ENCODE assay signal across 2 cellular contexts in the genomic region with DNA sequence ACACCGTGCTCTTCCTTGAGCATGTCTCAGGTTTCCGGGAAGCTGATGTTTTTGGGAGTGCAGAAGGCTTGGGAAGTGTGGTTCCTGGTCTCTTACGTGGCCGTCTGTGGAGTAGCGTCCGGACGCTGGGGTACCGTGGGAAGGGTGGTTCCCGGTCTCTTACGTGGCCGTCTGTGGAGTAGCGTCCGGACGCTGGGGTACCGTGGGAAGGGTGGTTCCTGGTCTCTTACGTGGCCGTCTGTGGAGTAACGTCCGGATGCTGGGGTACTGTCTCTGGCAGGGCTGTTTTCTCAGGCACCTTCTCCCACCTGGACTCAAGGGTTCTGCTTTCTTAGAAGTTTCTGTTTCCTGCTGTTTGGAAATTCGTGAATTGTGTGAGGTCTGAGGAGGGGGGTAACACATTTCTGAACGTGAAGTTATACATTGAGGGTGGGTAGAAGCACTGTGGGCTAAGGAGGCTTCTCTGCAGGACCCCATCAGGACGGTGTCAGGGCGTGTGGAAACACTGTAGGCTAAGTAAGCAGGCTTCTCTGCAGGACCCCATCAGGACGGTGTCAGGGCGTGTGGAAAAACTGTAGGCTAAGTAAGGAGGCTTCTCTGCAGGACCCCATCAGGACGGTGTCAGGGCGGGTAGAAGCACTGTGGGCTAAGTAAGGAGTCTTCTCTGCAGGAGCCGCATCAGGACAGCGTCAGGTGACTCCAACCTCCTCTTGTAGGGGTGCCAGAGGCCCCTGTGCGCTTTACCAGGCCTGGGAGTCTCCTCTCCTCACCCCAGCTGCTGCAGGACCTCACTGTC.
TF ChIP-seq lines count a peak whose summit lies in the region.

No MANE protein-coding gene starts in this region.

TF ChIP-seq in SK-N-SH treated with all-trans-retinoic acid at 6 μM for 48 hours, 23 proteins besides CTCF, POLR2A, EP300 and RAD21 (continued from another document):
- TF ChIP-seq CREB5 (CRISPR knock-in tag; IDR thresholded peaks at IDR 0.05; ENCODE audit: low read depth) = no peak
- TF ChIP-seq RARB (CRISPR knock-in tag; IDR thresholded peaks at IDR 0.05) = no peak
- TF ChIP-seq POU6F1 (CRISPR knock-in tag; IDR thresholded peaks at IDR 0.05; ENCODE audit: borderline replicate concordance, low read depth) = no peak
- TF ChIP-seq ZFP30 (CRISPR knock-in tag; IDR thresholded peaks at IDR 0.05) = no peak
- TF ChIP-seq, protein P1, sequence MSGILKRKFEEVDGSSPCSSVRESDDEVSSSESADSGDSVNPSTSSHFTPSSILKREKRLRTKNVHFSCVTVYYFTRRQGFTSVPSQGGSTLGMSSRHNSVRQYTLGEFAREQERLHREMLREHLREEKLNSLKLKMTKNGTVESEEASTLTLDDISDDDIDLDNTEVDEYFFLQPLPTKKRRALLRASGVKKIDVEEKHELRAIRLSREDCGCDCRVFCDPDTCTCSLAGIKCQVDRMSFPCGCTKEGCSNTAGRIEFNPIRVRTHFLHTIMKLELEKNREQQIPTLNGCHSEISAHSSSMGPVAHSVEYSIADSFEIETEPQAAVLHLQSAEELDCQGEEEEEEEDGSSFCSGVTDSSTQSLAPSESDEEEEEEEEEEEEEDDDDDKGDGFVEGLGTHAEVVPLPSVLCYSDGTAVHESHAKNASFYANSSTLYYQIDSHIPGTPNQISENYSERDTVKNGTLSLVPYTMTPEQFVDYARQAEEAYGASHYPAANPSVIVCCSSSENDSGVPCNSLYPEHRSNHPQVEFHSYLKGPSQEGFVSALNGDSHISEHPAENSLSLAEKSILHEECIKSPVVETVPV (CRISPR knock-in tag; IDR thresholded peaks at IDR 0.05) = no peak
- no peak for TF ChIP-seq PPARA (CRISPR knock-in tag; IDR thresholded peaks at IDR 0.05; ENCODE audit: borderline replicate concordance)
- no peak for TF ChIP-seq TOX (CRISPR knock-in tag; IDR thresholded peaks at IDR 0.05; ENCODE audit: borderline replicate concordance)
- TF ChIP-seq ZNF70 (CRISPR knock-in tag; IDR thresholded peaks at IDR 0.05) = no peak
- TF ChIP-seq TCF4 (CRISPR knock-in tag; IDR thresholded peaks at IDR 0.05; ENCODE audit: borderline replicate concordance) = no peak
- no peak for TF ChIP-seq CSDC2 (CRISPR knock-in tag; IDR thresholded peaks at IDR 0.05)
- no peak for TF ChIP-seq OSR1 (CRISPR knock-in tag; IDR thresholded peaks at IDR 0.05)
- TF ChIP-seq, protein P2, sequence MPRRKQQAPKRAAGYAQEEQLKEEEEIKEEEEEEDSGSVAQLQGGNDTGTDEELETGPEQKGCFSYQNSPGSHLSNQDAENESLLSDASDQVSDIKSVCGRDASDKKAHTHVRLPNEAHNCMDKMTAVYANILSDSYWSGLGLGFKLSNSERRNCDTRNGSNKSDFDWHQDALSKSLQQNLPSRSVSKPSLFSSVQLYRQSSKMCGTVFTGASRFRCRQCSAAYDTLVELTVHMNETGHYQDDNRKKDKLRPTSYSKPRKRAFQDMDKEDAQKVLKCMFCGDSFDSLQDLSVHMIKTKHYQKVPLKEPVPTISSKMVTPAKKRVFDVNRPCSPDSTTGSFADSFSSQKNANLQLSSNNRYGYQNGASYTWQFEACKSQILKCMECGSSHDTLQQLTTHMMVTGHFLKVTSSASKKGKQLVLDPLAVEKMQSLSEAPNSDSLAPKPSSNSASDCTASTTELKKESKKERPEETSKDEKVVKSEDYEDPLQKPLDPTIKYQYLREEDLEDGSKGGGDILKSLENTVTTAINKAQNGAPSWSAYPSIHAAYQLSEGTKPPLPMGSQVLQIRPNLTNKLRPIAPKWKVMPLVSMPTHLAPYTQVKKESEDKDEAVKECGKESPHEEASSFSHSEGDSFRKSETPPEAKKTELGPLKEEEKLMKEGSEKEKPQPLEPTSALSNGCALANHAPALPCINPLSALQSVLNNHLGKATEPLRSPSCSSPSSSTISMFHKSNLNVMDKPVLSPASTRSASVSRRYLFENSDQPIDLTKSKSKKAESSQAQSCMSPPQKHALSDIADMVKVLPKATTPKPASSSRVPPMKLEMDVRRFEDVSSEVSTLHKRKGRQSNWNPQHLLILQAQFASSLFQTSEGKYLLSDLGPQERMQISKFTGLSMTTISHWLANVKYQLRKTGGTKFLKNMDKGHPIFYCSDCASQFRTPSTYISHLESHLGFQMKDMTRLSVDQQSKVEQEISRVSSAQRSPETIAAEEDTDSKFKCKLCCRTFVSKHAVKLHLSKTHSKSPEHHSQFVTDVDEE (CRISPR knock-in tag; IDR thresholded peaks at IDR 0.05) = no peak

TF ChIP-seq in SK-N-SH, 30 proteins besides CTCF, POLR2A, EP300 and RAD21 (continued from another document):
- TF ChIP-seq, protein P3, sequence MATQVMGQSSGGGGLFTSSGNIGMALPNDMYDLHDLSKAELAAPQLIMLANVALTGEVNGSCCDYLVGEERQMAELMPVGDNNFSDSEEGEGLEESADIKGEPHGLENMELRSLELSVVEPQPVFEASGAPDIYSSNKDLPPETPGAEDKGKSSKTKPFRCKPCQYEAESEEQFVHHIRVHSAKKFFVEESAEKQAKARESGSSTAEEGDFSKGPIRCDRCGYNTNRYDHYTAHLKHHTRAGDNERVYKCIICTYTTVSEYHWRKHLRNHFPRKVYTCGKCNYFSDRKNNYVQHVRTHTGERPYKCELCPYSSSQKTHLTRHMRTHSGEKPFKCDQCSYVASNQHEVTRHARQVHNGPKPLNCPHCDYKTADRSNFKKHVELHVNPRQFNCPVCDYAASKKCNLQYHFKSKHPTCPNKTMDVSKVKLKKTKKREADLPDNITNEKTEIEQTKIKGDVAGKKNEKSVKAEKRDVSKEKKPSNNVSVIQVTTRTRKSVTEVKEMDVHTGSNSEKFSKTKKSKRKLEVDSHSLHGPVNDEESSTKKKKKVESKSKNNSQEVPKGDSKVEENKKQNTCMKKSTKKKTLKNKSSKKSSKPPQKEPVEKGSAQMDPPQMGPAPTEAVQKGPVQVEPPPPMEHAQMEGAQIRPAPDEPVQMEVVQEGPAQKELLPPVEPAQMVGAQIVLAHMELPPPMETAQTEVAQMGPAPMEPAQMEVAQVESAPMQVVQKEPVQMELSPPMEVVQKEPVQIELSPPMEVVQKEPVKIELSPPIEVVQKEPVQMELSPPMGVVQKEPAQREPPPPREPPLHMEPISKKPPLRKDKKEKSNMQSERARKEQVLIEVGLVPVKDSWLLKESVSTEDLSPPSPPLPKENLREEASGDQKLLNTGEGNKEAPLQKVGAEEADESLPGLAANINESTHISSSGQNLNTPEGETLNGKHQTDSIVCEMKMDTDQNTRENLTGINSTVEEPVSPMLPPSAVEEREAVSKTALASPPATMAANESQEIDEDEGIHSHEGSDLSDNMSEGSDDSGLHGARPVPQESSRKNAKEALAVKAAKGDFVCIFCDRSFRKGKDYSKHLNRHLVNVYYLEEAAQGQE (IDR thresholded peaks at IDR 0.05; ENCODE audit: low read depth, low read length) = no peak
- no peak for TF ChIP-seq RCOR1 (IDR thresholded peaks at IDR 0.05; ENCODE audit: low read length)
- TF ChIP-seq, protein P4, sequence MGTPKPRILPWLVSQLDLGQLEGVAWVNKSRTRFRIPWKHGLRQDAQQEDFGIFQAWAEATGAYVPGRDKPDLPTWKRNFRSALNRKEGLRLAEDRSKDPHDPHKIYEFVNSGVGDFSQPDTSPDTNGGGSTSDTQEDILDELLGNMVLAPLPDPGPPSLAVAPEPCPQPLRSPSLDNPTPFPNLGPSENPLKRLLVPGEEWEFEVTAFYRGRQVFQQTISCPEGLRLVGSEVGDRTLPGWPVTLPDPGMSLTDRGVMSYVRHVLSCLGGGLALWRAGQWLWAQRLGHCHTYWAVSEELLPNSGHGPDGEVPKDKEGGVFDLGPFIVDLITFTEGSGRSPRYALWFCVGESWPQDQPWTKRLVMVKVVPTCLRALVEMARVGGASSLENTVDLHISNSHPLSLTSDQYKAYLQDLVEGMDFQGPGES (IDR thresholded peaks at IDR 0.05; ENCODE audit: low read depth, low read length) = no peak
- no peak for TF ChIP-seq GABPA (IDR thresholded peaks at IDR 0.05; ENCODE audit: low read depth)
- TF ChIP-seq NFIC (IDR thresholded peaks at IDR 0.05; ENCODE audit: borderline replicate concordance) = no peak
- no peak for TF ChIP-seq RFX5 (IDR thresholded peaks at IDR 0.05; ENCODE audit: low read length)
- no peak for TF ChIP-seq EZH2phosphoT487 (IDR thresholded peaks at IDR 0.05; ENCODE audit: borderline replicate concordance, low read depth)
- TF ChIP-seq JUND (IDR thresholded peaks at IDR 0.05) = no peak
- no peak for TF ChIP-seq TAF1 (IDR thresholded peaks at IDR 0.05; ENCODE audit: borderline replicate concordance, low read depth, low read length)
- no peak for TF ChIP-seq ELF1 (IDR thresholded peaks at IDR 0.05)
- no peak for TF ChIP-seq MXI1 (IDR thresholded peaks at IDR 0.05; ENCODE audit: low read depth, low read length)
- TF ChIP-seq FOXJ3 (CRISPR knock-in tag; IDR thresholded peaks at IDR 0.05) = no peak
- no peak for TF ChIP-seq RXRA (IDR thresholded peaks at IDR 0.05; ENCODE audit: borderline replicate concordance, low read depth)
- TF ChIP-seq FOXM1 (IDR thresholded peaks at IDR 0.05; ENCODE audit: low read depth) = no peak
